ENCODE assay signal across 9 cellular contexts in the genomic region with DNA sequence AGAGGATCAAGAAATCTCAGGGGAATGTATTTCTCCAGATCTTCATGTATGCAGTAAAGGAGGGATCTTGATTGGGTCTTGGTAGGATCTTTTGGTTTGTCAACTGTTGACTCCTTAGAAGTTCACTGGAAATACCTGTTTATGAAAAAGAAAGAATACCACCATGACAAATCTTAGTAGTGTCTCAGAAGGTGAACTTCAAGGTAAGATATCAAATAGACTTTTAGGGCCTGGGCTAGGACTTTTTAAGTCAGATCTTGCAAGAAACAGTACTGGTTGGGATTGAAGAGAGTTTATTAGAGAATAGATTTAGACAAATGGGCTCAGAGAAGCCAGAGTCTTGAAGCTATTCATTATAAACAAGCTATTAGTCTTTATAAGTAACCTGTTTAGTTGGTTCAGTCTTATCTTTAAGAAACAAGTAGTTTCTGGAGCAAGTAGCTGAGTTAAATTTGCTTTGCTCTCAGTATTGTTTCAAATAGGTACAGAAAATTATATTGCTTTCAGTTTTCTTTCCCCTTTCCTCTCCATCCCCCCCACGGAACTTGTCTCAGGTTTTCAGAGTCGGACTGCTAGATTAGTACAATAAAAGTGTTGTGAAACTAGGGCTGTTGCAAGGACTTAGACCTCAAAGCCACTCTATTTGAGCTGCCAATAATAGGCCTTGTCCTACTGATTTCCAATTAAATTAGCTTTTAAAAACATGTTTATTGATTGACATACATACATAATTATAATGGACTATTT.
DNase-seq lines count a peak whose midpoint lies in the region; ATAC-seq lines count a peak whose summit lies in the region.
"Had no signal": no experiment of that assay in that cellular context is flagged by ENCODE, and none has a peak within 500 bp of the region (broad histone marks: within the 10 kb centered on the region; RNA-seq: fewer than 3 reads in every experiment).

No MANE protein-coding gene starts in this region.

- DNase-seq in medulla oblongata (ENCODE audit: extremely low spot score) (peak; percentile 68), cerebellum (ENCODE audit: low spot score) (no peak), hepatic stellate cell (ENCODE audit: low spot score) (no peak), hypothalamus (lab: John Stamatoyannopoulos, UW) (no peak)
- DNase-seq in stimulated activated CD4-positive, alpha-beta T cell treated with anti-CD3 and anti-CD28 coated beads, Interleukin-2, amount 100 ng/mL, for 48 hours = no peak
- DNase-seq: stimulated activated CD4-positive, alpha-beta T cell treated with anti-CD3 and anti-CD28 coated beads, Interleukin-15, amount 100 ng/mL, for 24 hours had no signal

- peak; percentile 96 for ATAC-seq in GM18517 (IDR thresholded peaks at IDR 0.05; ENCODE audit: unreplicated experiment)
- ATAC-seq in GM21723 (IDR thresholded peaks at IDR 0.05; ENCODE audit: unreplicated experiment) = peak; percentile 99
- ATAC-seq in HG03521 (IDR thresholded peaks at IDR 0.05; ENCODE audit: unreplicated experiment) = peak; percentile 99
